ENCODE assay signal across 9 cellular contexts in genomic region chr2:26509141-26509540, GRCh38. TPM values are rescaled to one million over a fixed set of nuclear protein-coding genes. Genes with fewer than 3 reads are reported as not detected.
"Had no signal": no experiment of that assay in that cellular context is flagged by ENCODE, and none has a peak within 500 bp of the region (broad histone marks: within the 10 kb centered on the region; RNA-seq: fewer than 3 reads in every experiment).

No MANE protein-coding gene starts in this region.

- H3K4me1 ChIP-seq: HAP-1 had no signal

- H3K4me3 Mint-ChIP-seq: GM23338, HFFc6, IgD-negative memory B cell had no signal

- DNase-seq: H7, HFFc6 had no signal

- H3K36me3 Mint-ChIP-seq: IgD-negative memory B cell had no signal

- H3K27ac Mint-ChIP-seq: GM23338, HFFc6, IgD-negative memory B cell had no signal

- H3K9me3 ChIP-seq: HAP-1 had no signal

- H3K36me3 ChIP-seq: HAP-1 had no signal

- H3K27ac ChIP-seq: HL-60 had no signal

- H3K9me3 Mint-ChIP-seq: GM23338, HFFc6, IgD-negative memory B cell had no signal

- H3K4me3 ChIP-seq: GM23338, HAP-1 had no signal

RNA-seq across cellular contexts. Expression of gene OTOF, which starts 31.2 kb away (rescaled TPM):
- total RNA-seq: H4, HT1080 had no signal
- polyA plus RNA-seq: HepG2, IgD-negative memory B cell had no signal
